Comparison of ENCODE assay signal across 5 cellular contexts in genomic region chr15:23374226-23374625, GRCh38. TPM values are rescaled to one million over a fixed set of nuclear protein-coding genes. Genes with fewer than 3 reads are reported as not detected.
"Had no signal": no experiment of that assay in that cellular context is flagged by ENCODE, and none has a peak within 500 bp of the region (broad histone marks: within the 10 kb centered on the region; RNA-seq: fewer than 3 reads in every experiment).

No MANE protein-coding gene starts in this region.

RNA-seq across cellular contexts. Expression of gene GOLGA8S, which starts 19.7 kb away (rescaled TPM):
- total RNA-seq: HT-29, HT1080, K562 had no signal

RNA-seq across cellular contexts. Expression of gene GOLGA6L26, which starts 40.2 kb away (rescaled TPM):
- total RNA-seq: HepG2, HT-29, HT1080, IMR-90, K562 had no signal
